In the genomic region with DNA sequence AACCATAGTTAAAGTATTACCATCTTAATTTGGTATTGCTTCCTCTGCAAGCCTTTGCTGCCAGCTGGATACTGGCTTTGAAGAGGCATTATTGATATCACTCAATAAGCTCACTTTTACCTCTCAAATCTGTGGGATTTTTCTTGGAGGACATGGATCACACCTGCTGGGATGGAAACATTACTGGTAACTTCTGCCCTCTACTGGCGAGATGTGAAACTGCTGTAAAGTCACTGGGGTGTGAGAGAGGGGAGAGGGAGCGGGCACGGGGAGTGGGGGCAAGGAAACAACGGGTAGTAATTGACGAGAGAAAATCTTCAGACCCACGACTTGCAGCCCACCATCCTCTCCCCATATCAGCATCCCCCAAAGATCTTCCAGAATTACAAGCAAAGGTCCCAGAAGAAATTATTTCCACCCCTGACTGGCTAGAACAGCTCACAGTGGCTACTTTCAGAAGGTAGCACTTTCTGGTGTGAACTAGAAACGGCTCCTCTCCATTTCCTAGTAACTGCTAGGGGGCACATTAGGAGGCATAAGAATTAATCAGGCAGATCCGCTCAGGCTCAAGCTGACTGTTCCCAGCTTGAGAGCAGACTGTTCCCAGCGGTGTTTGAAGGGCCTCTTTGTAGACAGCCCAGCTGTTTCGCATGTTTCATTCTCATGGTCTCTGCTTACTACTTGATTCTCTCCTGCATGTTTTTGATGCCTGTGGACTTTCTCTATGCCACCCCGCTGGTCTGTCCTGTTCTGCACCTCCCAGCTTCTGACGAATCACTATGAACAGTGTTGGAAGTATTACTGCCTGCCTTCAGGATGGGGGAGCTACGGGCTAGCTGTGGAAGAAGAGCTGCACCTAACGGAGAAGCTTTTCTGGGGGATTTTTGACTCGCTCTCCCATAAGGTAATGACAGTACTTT, we compare ENCODE assay signal across 8 cellular contexts.
A peak's percentile ranks its signal among the peaks of the same experiment; 100 is the strongest.
DNase-seq lines count a peak whose midpoint lies in the region; ATAC-seq lines count a peak whose summit lies in the region.

No MANE protein-coding gene starts in this region.

- intact Hi-C loops in Right ventricle myocardium inferior (cut with DNase I) = loop anchor here (5.0 kb wide), 1 partner anchor 224 kb away; no protein-coding TSS in a partner anchor
- intact Hi-C loops in cardiac septum (cut with DNase I) = no loop called here

- DNase-seq in Right ventricle myocardium inferior (ENCODE audit: missing footprints) (no peak), cardiac septum (ENCODE audit: low spot score) (no peak), NCI-H2029 (lab: John Stamatoyannopoulos, UW) (peak; percentile 4), glomerular visceral epithelial cell (ENCODE audit: extremely low spot score) (peak; percentile 51), putamen (ENCODE audit: low spot score) (peak; percentile 16)
- DNase-seq in activated CD8-positive, alpha-beta memory T cell treated with anti-CD3 and anti-CD28 coated beads, Interleukin-2, amount 50 U/mL, for 4 hours = peak; percentile 24

- ATAC-seq in Right ventricle myocardium inferior = peak; percentile 39
- ATAC-seq in HG03457 (IDR thresholded peaks at IDR 0.05; ENCODE audit: unreplicated experiment) = no peak
- no peak for ATAC-seq in HG02981 (IDR thresholded peaks at IDR 0.05; ENCODE audit: unreplicated experiment)

Comparison
In these comparisons a context has a peak if more than half of its experiments do, and no peak if none do; other contexts are left out.
1. DNase-seq: peak in NCI-H2029 (single experiment), activated CD8-positive, alpha-beta memory T cell treated with anti-CD3 and anti-CD28 coated beads, Interleukin-2, amount 50 U/mL, for 4 hours (single experiment), glomerular visceral epithelial cell (single experiment) and putamen (single experiment); none in Right ventricle myocardium inferior (single experiment) and cardiac septum (single experiment).